ENCODE assay signal across 8 cellular contexts in the genomic region with DNA sequence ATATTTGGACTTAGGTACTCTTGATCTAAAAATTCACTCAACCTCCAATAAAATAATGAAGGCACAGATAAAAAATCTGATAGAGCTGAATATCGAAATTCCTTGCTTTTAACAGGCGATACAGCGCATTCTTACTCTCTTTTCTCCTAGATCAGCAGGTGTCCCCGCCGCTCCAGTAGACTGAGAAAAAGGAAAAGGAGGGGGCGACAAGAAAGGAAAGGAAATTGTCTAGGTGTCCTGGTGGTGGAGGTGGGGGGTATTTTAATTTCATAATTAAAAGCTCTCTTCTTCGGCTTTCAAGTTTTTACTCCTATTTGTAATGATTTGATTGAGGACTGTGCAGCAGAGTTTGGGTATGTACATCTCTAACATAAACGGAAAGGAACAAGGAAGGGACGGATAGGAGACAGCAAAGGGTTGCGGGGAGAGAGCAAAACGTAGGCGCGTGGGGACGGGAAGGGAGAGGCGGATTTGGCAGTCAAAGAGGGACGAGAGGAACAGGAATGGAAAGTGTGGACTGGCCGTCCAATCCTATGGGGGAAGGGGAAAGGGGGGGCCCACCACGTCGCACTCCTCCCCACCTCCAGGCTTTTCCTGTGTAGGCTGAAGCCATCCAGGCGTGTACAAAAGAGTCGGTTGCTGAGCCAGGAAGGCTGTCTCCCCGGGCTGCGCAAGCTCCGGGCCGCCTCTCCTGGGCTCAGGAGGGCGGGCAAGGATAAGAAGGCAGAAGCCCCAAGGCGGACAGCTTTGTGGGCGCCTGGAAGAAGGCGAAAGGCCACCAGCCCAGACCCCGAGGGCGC. TPM values are rescaled to one million over a fixed set of nuclear protein-coding genes. Genes with fewer than 3 reads are reported as not detected.
DNase-seq lines count a peak whose midpoint lies in the region; ATAC-seq, FAIRE-seq and TF ChIP-seq lines count a peak whose summit lies in the region.

No MANE protein-coding gene starts in this region.

- FAIRE-seq in GM12891 (lab: Jason Lieb, UNC): no peak

- TF ChIP-seq POLR2A in GM12891 (IDR thresholded peaks at IDR 0.05; ENCODE audit: low read depth, low read length): no peak

- ATAC-seq in HG02798 (IDR thresholded peaks at IDR 0.05; ENCODE audit: poor library complexity, unreplicated experiment): peak; percentile 29
- ATAC-seq in T-cell (replicated peaks in 1 of 4): peak; percentile 28 to 41 (median 38)

- peaks cover 0 to 3% of the 10 kb centered on the region in 2 donors for H3K27me3 Mint-ChIP-seq in T-cell
- H3K27me3 Mint-ChIP-seq in dendritic cell treated with granulocyte-macrophage colony-stimulating factor and Interleukin-4, amounts not matched to agents 40 ng/mL and 50 ng/mL, for 4 days: peaks cover 21% of the 10 kb centered on the region

- CTCF ChIA-PET in T-cell (lab: Charles Lee): interaction anchor here (0.5 to 1.5 kb wide), 7 partner anchors 12 to 979 kb away, joined by 3 to 4 read pairs (median 3); no protein-coding TSS in a partner anchor

- no peaks in the 10 kb centered on the region for H3K36me3 Mint-ChIP-seq in T-cell
- H3K36me3 Mint-ChIP-seq in dendritic cell treated with granulocyte-macrophage colony-stimulating factor and Interleukin-4, amounts not matched to agents 40 ng/mL and 50 ng/mL, for 4 days (ENCODE audit: low read depth): peaks cover 13% of the 10 kb centered on the region

- H3K9me3 Mint-ChIP-seq in T-cell: no peaks in the 10 kb centered on the region
- H3K9me3 Mint-ChIP-seq in dendritic cell treated with granulocyte-macrophage colony-stimulating factor and Interleukin-4, amounts not matched to agents 40 ng/mL and 50 ng/mL, for 4 days: no peaks in the 10 kb centered on the region

- POLR2A ChIA-PET in T-cell (lab: Charles Lee): interaction anchor here (0.6 to 1.3 kb wide), 3 partner anchors 515 to 1463 kb away, joined by 3 to 7 read pairs (median 4); no protein-coding TSS in a partner anchor

- H3K4me3 Mint-ChIP-seq in T-cell: peak overlapping the region; percentile 77 to 87 (median 85)
- peak overlapping the region; percentile 81 for H3K4me3 Mint-ChIP-seq in dendritic cell treated with granulocyte-macrophage colony-stimulating factor and Interleukin-4, amounts not matched to agents 40 ng/mL and 50 ng/mL, for 4 days

- DNase-seq in 8988T: peak; percentile 67
- peak; percentile 27 for DNase-seq in GM12891 (ENCODE audit: insufficient read length, low spot score)
- peak; percentile 42 for DNase-seq in NCI-H128 (lab: John Stamatoyannopoulos, UW; ENCODE audit: unreplicated experiment)
- peak in 20 of 34 experiments; percentile 1 to 49 (median 12) for DNase-seq in T-cell
- DNase-seq in left kidney (ENCODE audit: low read depth, low spot score): peak; percentile 95
- DNase-seq in stimulated activated CD4-positive, alpha-beta T cell treated with anti-CD3 and anti-CD28 coated beads, Interleukin-4, amount 100 ng/mL, for 24 hours: peak; percentile 40

- H3K4me1 Mint-ChIP-seq in T-cell: peaks cover 11 to 16% (median 14%) of the 10 kb centered on the region in 3 donors
- peaks cover 14% of the 10 kb centered on the region for H3K4me1 Mint-ChIP-seq in dendritic cell treated with granulocyte-macrophage colony-stimulating factor and Interleukin-4, amounts not matched to agents 40 ng/mL and 50 ng/mL, for 4 days (ENCODE audit: low read depth)

- intact Hi-C loops in dendritic cell treated with granulocyte-macrophage colony-stimulating factor and Interleukin-4, amounts not matched to agents 40 ng/mL and 50 ng/mL, for 4 days (cut with micrococcal nuclease): no loop called here

- peak overlapping the region; percentile 82 to 86 for H3K27ac Mint-ChIP-seq in T-cell
- H3K27ac Mint-ChIP-seq in dendritic cell treated with granulocyte-macrophage colony-stimulating factor and Interleukin-4, amounts not matched to agents 40 ng/mL and 50 ng/mL, for 4 days: peak overlapping the region; percentile 98

TF ChIP-seq in GM12891, 5 proteins besides CTCF, POLR2A, EP300 and RAD21:
- no peak for TF ChIP-seq SPI1 (IDR thresholded peaks at IDR 0.05; ENCODE audit: low read depth, low read length)
- no peak for TF ChIP-seq POU2F2 (IDR thresholded peaks at IDR 0.05; ENCODE audit: low read depth, low read length)
- TF ChIP-seq TAF1 (IDR thresholded peaks at IDR 0.05; ENCODE audit: low read depth, low read length): 0 out of 2 replicates have a peak, but pooled peaks have one; percentile 2
- no peak for TF ChIP-seq POLR2AphosphoS5 (IDR thresholded peaks at IDR 0.05; ENCODE audit: low read depth, low read length)
- peak; percentile 66 for TF ChIP-seq PAX5 (IDR thresholded peaks at IDR 0.05; ENCODE audit: insufficient read depth, low read length, severe bottlenecking)

RNA-seq across cellular contexts. Expression of gene HECTD2, which starts 0.9 kb away (rescaled TPM):
- polyA plus RNA-seq in GM12891 (2012; ENCODE audit: low read depth, missing spikeins): 0.69 TPM
- total RNA-seq in T-cell: 1 to 10 TPM; 1.6 to 3.7 (median 2.5) TPM

Comparison
In these comparisons a context has a peak if more than half of its experiments do, and no peak if none do; other contexts are left out.
1. Peak in every context shown above with its lines: DNase-seq and ATAC-seq.
2. DNase-seq: peak in every context shown above with its lines; median percentile 95 in left kidney; 67 in 8988T; 42 in NCI-H128; 40 in stimulated activated CD4-positive, alpha-beta T cell treated with anti-CD3 and anti-CD28 coated beads, Interleukin-4, amount 100 ng/mL, for 24 hours; 27 in GM12891; 12 in T-cell.